27 cellular contexts compared by ENCODE assay signal in the genomic region with DNA sequence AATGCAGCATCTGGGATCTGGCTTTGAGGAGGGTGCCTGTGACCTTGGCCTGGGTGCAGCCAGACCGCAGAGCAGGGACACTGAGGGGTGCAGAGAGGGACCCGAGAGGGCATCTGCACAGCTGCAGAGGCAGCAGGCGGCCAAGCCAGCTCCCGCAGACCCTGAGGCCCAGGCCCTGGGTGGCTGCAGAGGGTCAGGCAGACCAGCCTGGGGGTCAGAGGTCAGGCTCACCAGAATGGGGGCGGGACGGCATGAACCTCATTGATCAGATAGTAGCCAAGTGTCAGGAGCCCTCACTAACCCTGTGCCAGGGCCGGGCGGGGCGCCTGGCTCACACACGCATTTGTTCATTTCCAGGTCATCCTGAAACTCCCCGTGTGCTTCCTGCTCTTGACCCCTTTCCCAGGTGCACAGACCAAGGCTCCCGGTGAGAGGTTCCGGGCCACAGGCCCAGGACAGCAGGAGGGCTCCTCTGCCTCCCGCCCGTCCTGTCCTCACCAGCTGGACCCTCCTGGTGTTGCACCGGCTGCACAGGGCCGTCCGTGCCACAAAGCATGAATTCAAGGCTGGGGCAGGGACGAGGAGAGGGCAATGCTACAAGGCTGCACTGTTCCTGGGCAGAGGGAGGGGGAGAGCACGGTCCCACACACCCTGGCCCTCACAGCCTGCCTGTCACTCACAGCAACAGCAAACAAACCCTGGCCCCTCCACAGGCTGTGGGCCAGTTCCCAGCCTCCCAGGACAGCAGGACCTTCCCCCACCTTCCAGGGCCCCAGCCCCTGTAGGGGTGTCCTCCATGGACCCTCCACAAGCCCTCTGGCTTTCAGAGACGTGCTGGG. TPM values are rescaled to one million over a fixed set of nuclear protein-coding genes. Genes with fewer than 3 reads are reported as not detected.
A peak's percentile ranks its signal among the peaks of the same experiment; 100 is the strongest.
DNase-seq lines count a peak whose midpoint lies in the region; ATAC-seq, FAIRE-seq and TF ChIP-seq lines count a peak whose summit lies in the region.
"Had no signal": no experiment of that assay in that cellular context is flagged by ENCODE, and none has a peak within 500 bp of the region (broad histone marks: within the 10 kb centered on the region; RNA-seq: fewer than 3 reads in every experiment).

No MANE protein-coding gene starts in this region.

- no peak for DNase-seq in T-helper 17 cell
- DNase-seq in neural crest cell (ENCODE audit: low read depth, low spot score) = peak; percentile 47
- DNase-seq in H54 (ENCODE audit: insufficient read length, low spot score) = no peak
- DNase-seq in SKM-1 (lab: John Stamatoyannopoulos, UW; ENCODE audit: unreplicated experiment) = no peak
- DNase-seq in activated naive CD8-positive, alpha-beta T cell treated with anti-CD3 and anti-CD28 coated beads for 36 hours = no peak
- no peak for DNase-seq in DMS53 (lab: John Stamatoyannopoulos, UW)
- DNase-seq: activated CD8-positive, alpha-beta T cell treated with anti-CD3 and anti-CD28 coated beads, Interleukin-2, amount 10 ng/mL, durations not matched to agents 7 days and 5 days; activated gamma-delta T cell; activated naive CD8-positive, alpha-beta T cell treated with anti-CD3 and anti-CD28 coated beads, Interleukin-2, amount 50 U/mL, for 24 hours; DMS 273 treated with DMSO at 0.1 percent for 48 hours; H7; kidney; NCI-H1694; NCI-H524; Peyer's patch; small intestine; stimulated activated CD4-positive, alpha-beta T cell treated with anti-CD3 and anti-CD28 coated beads, Interleukin-2, amount 100 ng/mL, for 24 hours had no signal

- ATAC-seq in T-helper 17 cell = no peak
- ATAC-seq: activated CD8-positive, alpha-beta T cell treated with anti-CD3 and anti-CD28 coated beads, Interleukin-2, amount 10 ng/mL, durations not matched to agents 7 days and 5 days; activated naive CD8-positive, alpha-beta T cell treated with anti-CD3 and anti-CD28 coated beads, Interleukin-2, amount 50 U/mL, for 24 hours; gastroesophageal sphincter had no signal

- TF ChIP-seq CTCF in neural crest cell (conservative IDR thresholded peaks at IDR 0.05) = no peak

- no peak for TF ChIP-seq POLR2A in H54 (IDR thresholded peaks at IDR 0.05; ENCODE audit: low read depth, low read length)

- FAIRE-seq in H54 (lab: Jason Lieb, UNC) = no peak
- FAIRE-seq: endometrium, kidney, small intestine had no signal

- no peaks in the 10 kb centered on the region for H3K9me3 Mint-ChIP-seq in neural crest cell
- no peaks in the 10 kb centered on the region for H3K9me3 Mint-ChIP-seq in activated naive CD8-positive, alpha-beta T cell treated with anti-CD3 and anti-CD28 coated beads for 36 hours
- H3K9me3 Mint-ChIP-seq: activated naive CD8-positive, alpha-beta T cell treated with anti-CD3 and anti-CD28 coated beads, Interleukin-2, amount 50 U/mL, for 24 hours; dendritic cell treated with granulocyte-macrophage colony-stimulating factor and Interleukin-4, amounts not matched to agents 40 ng/mL and 50 ng/mL, for 4 days had no signal

- H3K36me3 Mint-ChIP-seq in T-helper 17 cell (ENCODE audit: low read depth) = no peaks in the 10 kb centered on the region
- no peaks in the 10 kb centered on the region for H3K36me3 Mint-ChIP-seq in neural crest cell (ENCODE audit: low read depth)
- no peaks in the 10 kb centered on the region for H3K36me3 Mint-ChIP-seq in activated naive CD8-positive, alpha-beta T cell treated with anti-CD3 and anti-CD28 coated beads for 36 hours
- H3K36me3 Mint-ChIP-seq: CD4-positive, alpha-beta memory T cell had no signal

- no peaks in the 10 kb centered on the region for H3K9me3 ChIP-seq in T-helper 17 cell (ENCODE audit: control insufficient read depth, low read length, poor library complexity, severe bottlenecking)
- H3K9me3 ChIP-seq: breast epithelium, gastroesophageal sphincter, neutrophil, Peyer's patch, SJSA1, vagina had no signal

- H3K27me3 Mint-ChIP-seq in T-helper 17 cell (no peaks in the 10 kb centered on the region), neural crest cell (ENCODE audit: low read depth) (no peaks in the 10 kb centered on the region)
- H3K27me3 Mint-ChIP-seq in activated naive CD8-positive, alpha-beta T cell treated with anti-CD3 and anti-CD28 coated beads for 36 hours = no peaks in the 10 kb centered on the region

- peak overlapping the region; percentile 21 for H3K4me3 Mint-ChIP-seq in T-helper 17 cell
- peak overlapping the region; percentile 80 for H3K4me3 Mint-ChIP-seq in neural crest cell
- H3K4me3 Mint-ChIP-seq in activated naive CD8-positive, alpha-beta T cell treated with anti-CD3 and anti-CD28 coated beads for 36 hours = no peak overlapping the region
- H3K4me3 Mint-ChIP-seq: activated CD8-positive, alpha-beta T cell treated with anti-CD3 and anti-CD28 coated beads, Interleukin-2, amount 10 ng/mL, durations not matched to agents 7 days and 5 days; activated naive CD8-positive, alpha-beta T cell treated with anti-CD3 and anti-CD28 coated beads, Interleukin-2, amount 50 U/mL, for 24 hours; dendritic cell treated with granulocyte-macrophage colony-stimulating factor and Interleukin-4, amounts not matched to agents 40 ng/mL and 50 ng/mL, for 4 days had no signal

- H3K27ac Mint-ChIP-seq in T-helper 17 cell (no peak overlapping the region), neural crest cell (ENCODE audit: unreplicated experiment) (no peak overlapping the region)
- H3K27ac Mint-ChIP-seq in activated naive CD8-positive, alpha-beta T cell treated with anti-CD3 and anti-CD28 coated beads for 36 hours = no peak overlapping the region
- H3K27ac Mint-ChIP-seq: activated CD8-positive, alpha-beta T cell treated with anti-CD3 and anti-CD28 coated beads, Interleukin-2, amount 10 ng/mL, durations not matched to agents 7 days and 5 days; activated naive CD8-positive, alpha-beta T cell treated with anti-CD3 and anti-CD28 coated beads, Interleukin-2, amount 50 U/mL, for 24 hours; dendritic cell treated with granulocyte-macrophage colony-stimulating factor and Interleukin-4, amounts not matched to agents 40 ng/mL and 50 ng/mL, for 4 days had no signal

- peak overlapping the region; percentile 85 for H3K27ac ChIP-seq in cingulate gyrus (ENCODE audit: low read depth, low read length)
- H3K27ac ChIP-seq: breast epithelium, gastroesophageal sphincter, KMS-11, neutrophil, Peyer's patch, SJSA1, vagina had no signal

- H3K4me1 Mint-ChIP-seq in T-helper 17 cell (peaks cover 8% of the 10 kb centered on the region), neural crest cell (peaks cover 17% of the 10 kb centered on the region)
- peaks cover 5% of the 10 kb centered on the region for H3K4me1 Mint-ChIP-seq in activated naive CD8-positive, alpha-beta T cell treated with anti-CD3 and anti-CD28 coated beads for 36 hours

RNA-seq across cellular contexts. Expression of a gene that starts 3.3 kb away (rescaled TPM):
- total RNA-seq in T-helper 17 cell = 1 to 10 TPM in 1 of 2 donors, under 1 TPM in 1; 0.68 to 2.1 TPM
- total RNA-seq in neural crest cell = 17.9 and 19.0 TPM in 2 replicates
- 1 to 10 TPM; 3.2 to 3.5 TPM for total RNA-seq in activated naive CD8-positive, alpha-beta T cell treated with anti-CD3 and anti-CD28 coated beads for 36 hours

RNA-seq across cellular contexts. Expression of a gene that starts 55.0 kb away (rescaled TPM):
- total RNA-seq in T-helper 17 cell (10 to 100 TPM; 29.2 to 31.7 TPM), neural crest cell (52.1 and 58.7 TPM in 2 replicates)
- 10 to 100 TPM; 35.1 to 38.2 TPM for total RNA-seq in activated naive CD8-positive, alpha-beta T cell treated with anti-CD3 and anti-CD28 coated beads for 36 hours
